ENCODE assay signal across 23 cellular contexts in genomic region chr2:168079236-168079635, GRCh38.
"Had no signal": no experiment of that assay in that cellular context is flagged by ENCODE, and none has a peak within 500 bp of the region (broad histone marks: within the 10 kb centered on the region; RNA-seq: fewer than 3 reads in every experiment).

No MANE protein-coding gene starts in this region.

- H3K27ac Mint-ChIP-seq: activated CD4-positive, alpha-beta memory T cell treated with anti-CD3 and anti-CD28 coated beads, Interleukin-2, amount 10 ng/mL, durations not matched to agents 7 days and 5 days; activated CD4-positive, alpha-beta T cell treated with anti-CD3 and anti-CD28 coated beads, Interleukin-2, amount 10 ng/mL, durations not matched to agents 7 days and 5 days; activated naive CD4-positive, alpha-beta T cell treated with anti-CD3 and anti-CD28 coated beads, Interleukin-2, amount 50 U/mL, for 24 hours; nephron had no signal

- H3K9me3 ChIP-seq: lower lobe of right lung, pancreas, prostate gland, testis, transverse colon had no signal

- H3K4me3 Mint-ChIP-seq: activated CD4-positive, alpha-beta memory T cell treated with anti-CD3 and anti-CD28 coated beads, Interleukin-2, amount 10 ng/mL, durations not matched to agents 7 days and 5 days; activated CD4-positive, alpha-beta T cell treated with anti-CD3 and anti-CD28 coated beads, Interleukin-2, amount 10 ng/mL, durations not matched to agents 7 days and 5 days; activated naive CD4-positive, alpha-beta T cell treated with anti-CD3 and anti-CD28 coated beads, Interleukin-2, amount 50 U/mL, for 24 hours; activated T-cell treated with anti-CD3 and anti-CD28 coated beads, Interleukin-2, amount 50 U/mL, for 24 hours; nephron had no signal

- DNase-seq: activated CD4-positive, alpha-beta memory T cell treated with anti-CD3 and anti-CD28 coated beads, Interleukin-2, amount 10 ng/mL, durations not matched to agents 7 days and 5 days; activated CD4-positive, alpha-beta T cell treated with anti-CD3 and anti-CD28 coated beads for 1 hour; activated CD4-positive, alpha-beta T cell treated with anti-CD3 and anti-CD28 coated beads, Interleukin-2, amount 10 ng/mL, durations not matched to agents 7 days and 5 days; activated CD8-positive, alpha-beta memory T cell treated with anti-CD3 and anti-CD28 coated beads, Interleukin-2, amount 50 U/mL, for 48 hours; activated gamma-delta T cell treated with Interleukin-2 at 50 U/mL for 16 hours; activated T-cell treated with anti-CD3 and anti-CD28 coated beads, Interleukin-2, amount 50 U/mL, for 24 hours; dorsolateral prefrontal cortex; effector memory CD4-positive, alpha-beta T cell; kidney; lower lobe of right lung; mesenchymal stem cell; pancreas; stimulated activated CD4-positive, alpha-beta T cell treated with anti-CD3 and anti-CD28 coated beads, Interleukin-2, amount 100 ng/mL, for 48 hours; stimulated activated naive CD8-positive, alpha-beta T cell treated with anti-CD3 and anti-CD28 coated beads, Interleukin-15, Interleukin-2, amounts not matched to agents 100 U/mL and 50 U/mL, for 24 hours; T-helper 2 cell; testis; transverse colon had no signal

- H3K79me2 ChIP-seq: hepatocyte had no signal

- H3K36me3 ChIP-seq: pancreas, prostate gland, transverse colon had no signal

- H3K9me3 Mint-ChIP-seq: activated CD4-positive, alpha-beta T cell treated with anti-CD3 and anti-CD28 coated beads, Interleukin-2, amount 10 ng/mL, durations not matched to agents 7 days and 5 days; activated naive CD4-positive, alpha-beta T cell treated with anti-CD3 and anti-CD28 coated beads, Interleukin-2, amount 50 U/mL, for 24 hours had no signal

- H2AFZ ChIP-seq: hepatocyte had no signal

- H3K4me3 ChIP-seq: coronary artery, dorsolateral prefrontal cortex, hepatocyte, lower lobe of right lung, pancreas, prostate gland, smooth muscle cell, testis, transverse colon had no signal

- H3K4me1 Mint-ChIP-seq: activated CD4-positive, alpha-beta T cell treated with anti-CD3 and anti-CD28 coated beads, Interleukin-2, amount 10 ng/mL, durations not matched to agents 7 days and 5 days; activated naive CD4-positive, alpha-beta T cell treated with anti-CD3 and anti-CD28 coated beads, Interleukin-2, amount 50 U/mL, for 24 hours had no signal

- ATAC-seq: lower lobe of right lung; pancreas; stimulated activated naive CD8-positive, alpha-beta T cell treated with anti-CD3 and anti-CD28 coated beads, Interleukin-15, Interleukin-2, amounts not matched to agents 100 U/mL and 50 U/mL, for 24 hours had no signal

- H3K27me3 Mint-ChIP-seq: activated CD4-positive, alpha-beta memory T cell treated with anti-CD3 and anti-CD28 coated beads, Interleukin-2, amount 10 ng/mL, durations not matched to agents 7 days and 5 days; activated CD4-positive, alpha-beta T cell treated with anti-CD3 and anti-CD28 coated beads, Interleukin-2, amount 10 ng/mL, durations not matched to agents 7 days and 5 days; activated naive CD4-positive, alpha-beta T cell treated with anti-CD3 and anti-CD28 coated beads, Interleukin-2, amount 50 U/mL, for 24 hours; activated T-cell treated with anti-CD3 and anti-CD28 coated beads, Interleukin-2, amount 50 U/mL, for 24 hours had no signal

- H3K27ac ChIP-seq: coronary artery, dorsolateral prefrontal cortex, hepatocyte, lower lobe of right lung, pancreas, prostate gland, testis, transverse colon had no signal

- H3K4me1 ChIP-seq: lower lobe of right lung, pancreas, prostate gland, transverse colon had no signal

- H3K4me2 ChIP-seq: hepatocyte, smooth muscle cell had no signal

- H3K27me3 ChIP-seq: dorsolateral prefrontal cortex, hepatocyte, pancreas, testis, transverse colon had no signal
